In the genomic region with DNA sequence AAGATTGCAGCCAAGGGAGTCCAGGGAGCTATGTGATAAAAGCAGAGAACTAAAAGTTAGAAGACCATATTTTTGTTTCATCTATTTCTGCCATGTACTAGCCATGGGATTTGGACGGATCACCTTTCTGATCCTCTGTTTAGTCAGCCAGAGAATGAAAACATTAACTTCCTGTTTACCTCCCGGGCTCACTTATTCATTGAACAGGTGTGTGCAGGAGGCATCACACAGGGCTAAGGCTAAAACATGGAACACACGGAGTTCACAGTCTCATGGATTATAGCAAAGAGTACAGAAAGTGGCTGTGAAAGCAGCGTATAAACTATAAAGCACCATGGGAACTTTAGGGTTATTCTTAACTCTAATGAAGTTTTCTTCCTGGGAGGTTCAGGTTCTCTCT, we compare ENCODE assay signal across 12 cellular contexts.
DNase-seq lines count a peak whose midpoint lies in the region; ATAC-seq and TF ChIP-seq lines count a peak whose summit lies in the region.
"Had no signal": no experiment of that assay in that cellular context is flagged by ENCODE, and none has a peak within 500 bp of the region (broad histone marks: within the 10 kb centered on the region; RNA-seq: fewer than 3 reads in every experiment).

No MANE protein-coding gene starts in this region.

- peak; percentile 32 for DNase-seq in NCI-H1092 (lab: John Stamatoyannopoulos, UW)
- DNase-seq in NCI-H2107 (lab: John Stamatoyannopoulos, UW): peak; percentile 43
- DNase-seq in left kidney (ENCODE audit: low read depth, low spot score): peak; percentile 91
- no peak for DNase-seq in Kasumi-1 (lab: John Stamatoyannopoulos, UW)
- DNase-seq in stimulated activated CD4-positive, alpha-beta T cell treated with anti-CD3 and anti-CD28 coated beads, Interleukin-4, amount 100 ng/mL, for 24 hours: no peak
- DNase-seq in activated CD4-positive, alpha-beta T cell treated with anti-CD3 and anti-CD28 coated beads for 36 hours: no peak
- DNase-seq: cortex of kidney, DMS79, posterior cingulate gyrus had no signal

- peaks cover 10% of the 10 kb centered on the region for H3K27me3 Mint-ChIP-seq in activated CD4-positive, alpha-beta T cell treated with anti-CD3 and anti-CD28 coated beads for 36 hours

- POLR2A ChIA-PET in activated CD4-positive, alpha-beta T cell treated with anti-CD3 and anti-CD28 coated beads for 36 hours (lab: Charles Lee): no interaction called here

- peak; percentile 39; the same call in 1 of the 2 replicates for TF ChIP-seq POLR2A in Raji (IDR thresholded peaks at IDR 0.05; ENCODE audit: insufficient read depth, low read depth, low read length)

- no peak for ATAC-seq in HG03175 (IDR thresholded peaks at IDR 0.05; ENCODE audit: unreplicated experiment)
- no peak for ATAC-seq in activated CD4-positive, alpha-beta T cell treated with anti-CD3 and anti-CD28 coated beads for 36 hours
- ATAC-seq: GM23338 had no signal

- H3K36me3 Mint-ChIP-seq in activated CD4-positive, alpha-beta T cell treated with anti-CD3 and anti-CD28 coated beads for 36 hours (ENCODE audit: low read depth): no peaks in the 10 kb centered on the region

- H3K27ac Mint-ChIP-seq in activated CD4-positive, alpha-beta T cell treated with anti-CD3 and anti-CD28 coated beads for 36 hours: no peak overlapping the region
- H3K27ac Mint-ChIP-seq: GM23338 had no signal

- no peaks in the 10 kb centered on the region for H3K9me3 Mint-ChIP-seq in activated CD4-positive, alpha-beta T cell treated with anti-CD3 and anti-CD28 coated beads for 36 hours (ENCODE audit: low read depth)
- H3K9me3 Mint-ChIP-seq: GM23338 had no signal

- CTCF ChIA-PET in activated CD4-positive, alpha-beta T cell treated with anti-CD3 and anti-CD28 coated beads for 36 hours (lab: Charles Lee): interaction anchor here (1.3 kb wide), 1 partner anchor 35 kb away, joined by 4 read pairs; no protein-coding TSS in a partner anchor

- intact Hi-C loops in activated CD4-positive, alpha-beta T cell treated with anti-CD3 and anti-CD28 coated beads for 36 hours (cut with DNase I, micrococcal nuclease): no loop called here

- H3K4me3 Mint-ChIP-seq in activated CD4-positive, alpha-beta T cell treated with anti-CD3 and anti-CD28 coated beads for 36 hours: no peak overlapping the region
- H3K4me3 Mint-ChIP-seq: GM23338 had no signal

- H3K4me1 Mint-ChIP-seq in activated CD4-positive, alpha-beta T cell treated with anti-CD3 and anti-CD28 coated beads for 36 hours: no peaks in the 10 kb centered on the region

Comparison
In these comparisons a context has a peak if more than half of its experiments do, and no peak if none do; other contexts are left out.
1. DNase-seq: peak in NCI-H1092 (single experiment), NCI-H2107 (single experiment) and left kidney (single experiment); none in Kasumi-1 (0 of 2), stimulated activated CD4-positive, alpha-beta T cell treated with anti-CD3 and anti-CD28 coated beads, Interleukin-4, amount 100 ng/mL, for 24 hours (single experiment) and activated CD4-positive, alpha-beta T cell treated with anti-CD3 and anti-CD28 coated beads for 36 hours (single experiment).